24 cellular contexts compared by ENCODE assay signal in the genomic region with DNA sequence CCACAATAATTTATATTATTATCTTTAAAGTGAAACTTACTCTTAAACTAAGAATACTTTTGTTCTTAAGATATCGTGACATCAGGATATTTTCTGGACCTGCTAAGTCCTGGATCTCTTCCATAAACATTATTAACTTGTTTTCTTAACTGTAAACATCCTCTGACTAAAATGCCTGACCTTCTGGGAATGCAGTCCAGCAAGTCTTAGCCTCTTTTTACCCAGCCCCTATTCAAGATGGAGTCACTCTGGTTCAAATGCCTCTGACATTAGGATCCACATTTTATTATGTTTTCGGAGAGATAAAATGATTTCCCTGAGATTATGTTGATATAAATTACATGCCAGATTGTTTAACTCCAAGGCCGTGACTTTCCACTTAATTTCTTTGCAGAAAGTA. TPM values are rescaled to one million over a fixed set of nuclear protein-coding genes. Genes with fewer than 3 reads are reported as not detected.
DNase-seq lines count a peak whose midpoint lies in the region; ATAC-seq lines count a peak whose summit lies in the region.
"Had no signal": no experiment of that assay in that cellular context is flagged by ENCODE, and none has a peak within 500 bp of the region (broad histone marks: within the 10 kb centered on the region; RNA-seq: fewer than 3 reads in every experiment).

No MANE protein-coding gene starts in this region.

- H3K4me2 ChIP-seq in skeletal muscle satellite cell (ENCODE audit: low read length): no peak overlapping the region

- H3K9ac ChIP-seq in skeletal muscle satellite cell (ENCODE audit: low read depth, low read length): peak overlapping the region; percentile 54

- ATAC-seq in HG02610 (IDR thresholded peaks at IDR 0.05; ENCODE audit: unreplicated experiment): no peak
- ATAC-seq: activated T-cell treated with anti-CD3 and anti-CD28 coated beads, Interleukin-2, amount 50 U/mL, for 4 hours; gastroesophageal sphincter; naive thymus-derived CD8-positive, alpha-beta T cell; stimulated activated effector memory CD8-positive, alpha-beta T cell treated with anti-CD3 and anti-CD28 coated beads, Interleukin-12 subunit alpha, Interleukin-12 subunit beta, amount 100 ng/mL, for 72 hours had no signal

- no peaks in the 10 kb centered on the region for H3K9me3 ChIP-seq in skeletal muscle satellite cell (replicated peaks; ENCODE audit: low read length)
- H3K9me3 ChIP-seq: gastroesophageal sphincter, HAP-1, thyroid gland had no signal

- no peaks in the 10 kb centered on the region for H3K27me3 ChIP-seq in skeletal muscle satellite cell (ENCODE audit: control insufficient read depth, insufficient read depth, low read length)
- H3K27me3 ChIP-seq: gastroesophageal sphincter, thyroid gland had no signal

- H3K4me3 ChIP-seq in skeletal muscle satellite cell (ENCODE audit: low read length): no peak overlapping the region
- H3K4me3 ChIP-seq: gastroesophageal sphincter, HAP-1, thyroid gland had no signal

- peak; percentile 59 for DNase-seq in HCEC 1CT
- peak; percentile 34 for DNase-seq in amniotic epithelial cell (ENCODE audit: low read depth)
- peak; percentile 50 for DNase-seq in fibroblast of peridontal ligament (ENCODE audit: extremely low read depth)
- DNase-seq in NK-92 (lab: John Stamatoyannopoulos, UW; ENCODE audit: unreplicated experiment): no peak
- DNase-seq in NCI-H446 treated with DMSO at 0.1 percent for 48 hours (lab: John Stamatoyannopoulos, UW): no peak
- DNase-seq in iPS-NIHi7 (ENCODE audit: extremely low spot score): no peak
- DNase-seq: activated CD4-positive, alpha-beta memory T cell treated with anti-CD3 and anti-CD28 coated beads, Interleukin-2, amount 10 ng/mL, durations not matched to agents 7 days and 5 days; activated naive CD8-positive, alpha-beta T cell treated with anti-CD3 and anti-CD28 coated beads, Interleukin-2, amount 10 ng/mL, durations not matched to agents 7 days and 5 days; activated T-cell treated with anti-CD3 and anti-CD28 coated beads, Interleukin-2, amount 50 U/mL, for 4 hours; C1 segment of cervical spinal cord; central memory CD4-positive, alpha-beta T cell; DMS 273 treated with DMSO at 0.1 percent for 48 hours; effector CD8-positive, alpha-beta T cell; naive thymus-derived CD8-positive, alpha-beta T cell; NCI-H1436 treated with DMSO at 0.1 percent for 48 hours; NCI-H82; posterior cingulate gyrus; thyroid gland had no signal

- H3K36me3 ChIP-seq in skeletal muscle satellite cell (ENCODE audit: insufficient read depth, low read length): no peaks in the 10 kb centered on the region
- H3K36me3 ChIP-seq: gastroesophageal sphincter, HAP-1, thyroid gland had no signal

- H3K4me1 ChIP-seq in skeletal muscle satellite cell (ENCODE audit: control insufficient read depth, insufficient read depth, low read length): peaks cover 48% of the 10 kb centered on the region
- H3K4me1 ChIP-seq: thyroid gland had no signal

RNA-seq across cellular contexts. Expression of a gene that starts 37.6 kb away (rescaled TPM):
- 0.22 and 3.5 TPM in 2 replicates for total RNA-seq in skeletal muscle satellite cell (2012; rRNA removed)
- total RNA-seq: activated CD4-positive, alpha-beta memory T cell treated with anti-CD3 and anti-CD28 coated beads, Interleukin-2, amount 10 ng/mL, durations not matched to agents 7 days and 5 days; activated naive CD8-positive, alpha-beta T cell treated with anti-CD3 and anti-CD28 coated beads, Interleukin-2, amount 10 ng/mL, durations not matched to agents 7 days and 5 days; activated T-cell treated with anti-CD3 and anti-CD28 coated beads, Interleukin-2, amount 50 U/mL, for 4 hours; gastroesophageal sphincter; lung microvascular endothelial cell; naive thymus-derived CD8-positive, alpha-beta T cell; thyroid gland had no signal

Comparison
In these comparisons a context has a peak if more than half of its experiments do, and no peak if none do; other contexts are left out.
1. DNase-seq: peak in HCEC 1CT (single experiment), amniotic epithelial cell (single experiment) and fibroblast of peridontal ligament (single experiment); none in NK-92 (single experiment), NCI-H446 treated with DMSO at 0.1 percent for 48 hours (single experiment) and iPS-NIHi7 (single experiment).